In the genomic region with DNA sequence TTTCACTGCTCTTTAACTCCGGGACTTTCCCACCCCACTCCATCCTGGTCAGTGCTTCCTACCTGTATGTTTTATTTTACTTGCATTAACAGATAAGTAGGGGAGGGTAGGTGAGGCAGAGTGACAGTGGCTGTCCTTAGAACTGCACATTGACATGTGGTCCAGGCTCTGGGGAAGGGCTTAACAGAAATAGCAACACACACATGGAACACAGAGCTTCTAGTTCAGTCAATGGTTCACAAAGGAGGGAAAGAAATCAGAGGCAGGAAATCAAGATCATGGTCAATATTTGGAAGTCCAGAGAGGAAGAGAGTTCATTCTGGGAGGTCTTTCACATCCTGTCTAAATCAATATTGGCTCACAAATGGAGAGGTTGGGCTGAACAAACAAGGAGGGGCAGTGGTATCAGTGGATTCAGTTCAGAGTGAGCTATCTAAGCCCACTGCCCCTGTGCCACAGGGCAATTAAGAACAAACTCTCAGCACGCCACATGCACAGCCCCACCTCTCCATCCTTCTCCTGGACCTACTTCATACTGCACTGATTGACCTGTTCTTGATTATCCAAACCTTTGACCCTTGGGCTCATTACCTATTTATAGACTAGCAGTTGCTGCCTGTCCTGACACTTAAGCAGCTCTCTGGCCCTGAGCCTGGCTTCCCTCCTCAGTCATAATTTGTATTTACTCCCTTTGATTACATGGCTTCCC, we compare ENCODE assay signal across 1 cellular context.
TF ChIP-seq lines count a peak whose summit lies in the region.

No MANE protein-coding gene starts in this region.

TF ChIP-seq in HepG2, 621 proteins besides CTCF, POLR2A, EP300 and RAD21 (continued from another document and continues in another):
- no peak; the same call in 1 of the 2 replicates for TF ChIP-seq KIAA2018 (CRISPR knock-in tag; IDR thresholded peaks at IDR 0.05; ENCODE audit: borderline replicate concordance)
- TF ChIP-seq TOPORS (CRISPR knock-in tag; IDR thresholded peaks at IDR 0.05), result no peak
- TF ChIP-seq ZMYM4 (CRISPR knock-in tag; IDR thresholded peaks at IDR 0.05), result peak; percentile 90
- 0 out of 2 replicates have a peak, but pooled peaks have one; percentile 37 for TF ChIP-seq RELA (CRISPR knock-in tag; IDR thresholded peaks at IDR 0.05)
- no peak for TF ChIP-seq POLR2AphosphoS2 (IDR thresholded peaks at IDR 0.05; ENCODE audit: low read depth, low read length)
- peak; percentile 70 for TF ChIP-seq SP4 (CRISPR knock-in tag; IDR thresholded peaks at IDR 0.05)
- peak; percentile 96 for TF ChIP-seq NFIC (IDR thresholded peaks at IDR 0.05; ENCODE audit: low read length)
- TF ChIP-seq, protein P1, sequence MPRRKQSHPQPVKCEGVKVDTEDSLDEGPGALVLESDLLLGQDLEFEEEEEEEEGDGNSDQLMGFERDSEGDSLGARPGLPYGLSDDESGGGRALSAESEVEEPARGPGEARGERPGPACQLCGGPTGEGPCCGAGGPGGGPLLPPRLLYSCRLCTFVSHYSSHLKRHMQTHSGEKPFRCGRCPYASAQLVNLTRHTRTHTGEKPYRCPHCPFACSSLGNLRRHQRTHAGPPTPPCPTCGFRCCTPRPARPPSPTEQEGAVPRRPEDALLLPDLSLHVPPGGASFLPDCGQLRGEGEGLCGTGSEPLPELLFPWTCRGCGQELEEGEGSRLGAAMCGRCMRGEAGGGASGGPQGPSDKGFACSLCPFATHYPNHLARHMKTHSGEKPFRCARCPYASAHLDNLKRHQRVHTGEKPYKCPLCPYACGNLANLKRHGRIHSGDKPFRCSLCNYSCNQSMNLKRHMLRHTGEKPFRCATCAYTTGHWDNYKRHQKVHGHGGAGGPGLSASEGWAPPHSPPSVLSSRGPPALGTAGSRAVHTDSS (CRISPR knock-in tag; conservative IDR thresholded peaks at IDR 0.05), result no peak
- no peak for TF ChIP-seq ZNF572 (CRISPR knock-in tag; IDR thresholded peaks at IDR 0.05)
- no peak for TF ChIP-seq ZNF615 (CRISPR knock-in tag; IDR thresholded peaks at IDR 0.05; ENCODE audit: borderline replicate concordance)
- 0 out of 2 replicates have a peak, but pooled peaks have one; percentile 66 for TF ChIP-seq TRIM24 (CRISPR knock-in tag; IDR thresholded peaks at IDR 0.05)
- no peak; the same call in 1 of the 2 replicates for TF ChIP-seq KDM4B (CRISPR knock-in tag; IDR thresholded peaks at IDR 0.05)
- TF ChIP-seq, protein P2, sequence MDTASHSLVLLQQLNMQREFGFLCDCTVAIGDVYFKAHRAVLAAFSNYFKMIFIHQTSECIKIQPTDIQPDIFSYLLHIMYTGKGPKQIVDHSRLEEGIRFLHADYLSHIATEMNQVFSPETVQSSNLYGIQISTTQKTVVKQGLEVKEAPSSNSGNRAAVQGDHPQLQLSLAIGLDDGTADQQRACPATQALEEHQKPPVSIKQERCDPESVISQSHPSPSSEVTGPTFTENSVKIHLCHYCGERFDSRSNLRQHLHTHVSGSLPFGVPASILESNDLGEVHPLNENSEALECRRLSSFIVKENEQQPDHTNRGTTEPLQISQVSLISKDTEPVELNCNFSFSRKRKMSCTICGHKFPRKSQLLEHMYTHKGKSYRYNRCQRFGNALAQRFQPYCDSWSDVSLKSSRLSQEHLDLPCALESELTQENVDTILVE (CRISPR knock-in tag; IDR thresholded peaks at IDR 0.05), result peak; percentile 85
- peak; percentile 97 for TF ChIP-seq GATAD2A (CRISPR knock-in tag; IDR thresholded peaks at IDR 0.05)
- no peak for TF ChIP-seq KLF12 (CRISPR knock-in tag; IDR thresholded peaks at IDR 0.05; ENCODE audit: borderline replicate concordance)
- no peak for TF ChIP-seq NFIB (CRISPR knock-in tag; IDR thresholded peaks at IDR 0.05; ENCODE audit: borderline replicate concordance)
- TF ChIP-seq CEBPB (IDR thresholded peaks at IDR 0.05; ENCODE audit: borderline replicate concordance, low read depth, low read length), result no peak
- TF ChIP-seq, protein P3, sequence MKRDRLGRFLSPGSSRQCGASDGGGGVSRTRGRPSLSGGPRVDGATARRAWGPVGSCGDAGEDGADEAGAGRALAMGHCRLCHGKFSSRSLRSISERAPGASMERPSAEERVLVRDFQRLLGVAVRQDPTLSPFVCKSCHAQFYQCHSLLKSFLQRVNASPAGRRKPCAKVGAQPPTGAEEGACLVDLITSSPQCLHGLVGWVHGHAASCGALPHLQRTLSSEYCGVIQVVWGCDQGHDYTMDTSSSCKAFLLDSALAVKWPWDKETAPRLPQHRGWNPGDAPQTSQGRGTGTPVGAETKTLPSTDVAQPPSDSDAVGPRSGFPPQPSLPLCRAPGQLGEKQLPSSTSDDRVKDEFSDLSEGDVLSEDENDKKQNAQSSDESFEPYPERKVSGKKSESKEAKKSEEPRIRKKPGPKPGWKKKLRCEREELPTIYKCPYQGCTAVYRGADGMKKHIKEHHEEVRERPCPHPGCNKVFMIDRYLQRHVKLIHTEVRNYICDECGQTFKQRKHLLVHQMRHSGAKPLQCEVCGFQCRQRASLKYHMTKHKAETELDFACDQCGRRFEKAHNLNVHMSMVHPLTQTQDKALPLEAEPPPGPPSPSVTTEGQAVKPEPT (CRISPR knock-in tag; IDR thresholded peaks at IDR 0.05; ENCODE audit: low read depth), result peak; percentile 45; the same call in 1 of the 2 replicates
- no peak for TF ChIP-seq ZNF773 (CRISPR knock-in tag; IDR thresholded peaks at IDR 0.05; ENCODE audit: borderline replicate concordance)
- TF ChIP-seq JUNB (CRISPR knock-in tag; IDR thresholded peaks at IDR 0.05; ENCODE audit: borderline replicate concordance), result no peak
- peak; percentile 39; the same call in 1 of the 2 replicates for TF ChIP-seq KLF9 (CRISPR knock-in tag; IDR thresholded peaks at IDR 0.05; ENCODE audit: low read depth)
- TF ChIP-seq ZNF644 (CRISPR knock-in tag; IDR thresholded peaks at IDR 0.05; ENCODE audit: low read depth), result peak; percentile 83; the same call in 1 of the 2 replicates
- TF ChIP-seq, protein P4, sequence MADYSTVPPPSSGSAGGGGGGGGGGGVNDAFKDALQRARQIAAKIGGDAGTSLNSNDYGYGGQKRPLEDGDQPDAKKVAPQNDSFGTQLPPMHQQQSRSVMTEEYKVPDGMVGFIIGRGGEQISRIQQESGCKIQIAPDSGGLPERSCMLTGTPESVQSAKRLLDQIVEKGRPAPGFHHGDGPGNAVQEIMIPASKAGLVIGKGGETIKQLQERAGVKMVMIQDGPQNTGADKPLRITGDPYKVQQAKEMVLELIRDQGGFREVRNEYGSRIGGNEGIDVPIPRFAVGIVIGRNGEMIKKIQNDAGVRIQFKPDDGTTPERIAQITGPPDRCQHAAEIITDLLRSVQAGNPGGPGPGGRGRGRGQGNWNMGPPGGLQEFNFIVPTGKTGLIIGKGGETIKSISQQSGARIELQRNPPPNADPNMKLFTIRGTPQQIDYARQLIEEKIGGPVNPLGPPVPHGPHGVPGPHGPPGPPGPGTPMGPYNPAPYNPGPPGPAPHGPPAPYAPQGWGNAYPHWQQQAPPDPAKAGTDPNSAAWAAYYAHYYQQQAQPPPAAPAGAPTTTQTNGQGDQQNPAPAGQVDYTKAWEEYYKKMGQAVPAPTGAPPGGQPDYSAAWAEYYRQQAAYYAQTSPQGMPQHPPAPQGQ (CRISPR knock-in tag; IDR thresholded peaks at IDR 0.05; ENCODE audit: borderline replicate concordance), result no peak
- no peak for TF ChIP-seq PAF1 (CRISPR knock-in tag; IDR thresholded peaks at IDR 0.05)
- no peak for TF ChIP-seq ZBTB39 (CRISPR knock-in tag; IDR thresholded peaks at IDR 0.05)
- TF ChIP-seq ZNF326 (CRISPR knock-in tag; IDR thresholded peaks at IDR 0.05; ENCODE audit: borderline replicate concordance), result no peak
- TF ChIP-seq KDM5B (CRISPR knock-in tag; IDR thresholded peaks at IDR 0.05; ENCODE audit: borderline replicate concordance), result no peak
- TF ChIP-seq, protein P5, sequence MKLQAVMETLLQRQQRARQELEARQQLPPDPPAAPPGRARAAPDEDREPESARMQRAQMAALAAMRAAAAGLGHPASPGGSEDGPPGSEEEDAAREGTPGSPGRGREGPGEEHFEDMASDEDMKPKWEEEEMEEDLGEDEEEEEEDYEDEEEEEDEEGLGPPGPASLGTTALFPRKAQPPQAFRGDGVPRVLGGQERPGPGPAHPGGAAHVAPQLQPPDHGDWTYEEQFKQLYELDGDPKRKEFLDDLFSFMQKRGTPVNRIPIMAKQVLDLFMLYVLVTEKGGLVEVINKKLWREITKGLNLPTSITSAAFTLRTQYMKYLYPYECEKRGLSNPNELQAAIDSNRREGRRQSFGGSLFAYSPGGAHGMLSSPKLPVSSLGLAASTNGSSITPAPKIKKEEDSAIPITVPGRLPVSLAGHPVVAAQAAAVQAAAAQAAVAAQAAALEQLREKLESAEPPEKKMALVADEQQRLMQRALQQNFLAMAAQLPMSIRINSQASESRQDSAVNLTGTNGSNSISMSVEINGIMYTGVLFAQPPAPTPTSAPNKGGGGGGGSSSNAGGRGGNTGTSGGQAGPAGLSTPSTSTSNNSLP (IDR thresholded peaks at IDR 0.05; ENCODE audit: low read depth, low read length), result peak; percentile 95
